Comparison of ENCODE assay signal across 17 cellular contexts in genomic region chr7:38453187-38453586, GRCh38.
"Had no signal": no experiment of that assay in that cellular context is flagged by ENCODE, and none has a peak within 500 bp of the region (broad histone marks: within the 10 kb centered on the region; RNA-seq: fewer than 3 reads in every experiment).

No MANE protein-coding gene starts in this region.

- H3K27ac ChIP-seq: epithelial cell of prostate, prostate gland, sigmoid colon, testis had no signal

- H3K4me3 ChIP-seq: mucosa of descending colon, prostate gland, sigmoid colon, testis had no signal

- DNase-seq: activated CD4-positive, alpha-beta T cell treated with anti-CD3 and anti-CD28 coated beads, Interleukin-2, amount 50 U/mL, for 1 hour; activated CD4-positive, CD25-positive, alpha-beta regulatory T cell; amniotic stem cell; cerebellar nuclear complex; effector memory CD8-positive, alpha-beta T cell; hippocampal formation; immature natural killer cell; mucosa of descending colon; naive thymus-derived CD8-positive, alpha-beta T cell; nucleus accumbens; sigmoid colon; stimulated activated CD4-positive, alpha-beta T cell treated with anti-CD3 and anti-CD28 coated beads, Interleukin-4, amount 100 ng/mL, for 24 hours; stimulated activated naive CD8-positive, alpha-beta T cell treated with anti-CD3 and anti-CD28 coated beads, Interleukin-15, amount 100 ng/mL, for 72 hours; T-helper 17 cell; testis had no signal

- ATAC-seq: effector memory CD8-positive, alpha-beta T cell; mucosa of descending colon; naive thymus-derived CD8-positive, alpha-beta T cell; stimulated activated naive CD8-positive, alpha-beta T cell treated with anti-CD3 and anti-CD28 coated beads, Interleukin-15, amount 100 ng/mL, for 72 hours; T-helper 17 cell had no signal

- H3K27me3 ChIP-seq: sigmoid colon, testis had no signal

- H3K9me3 ChIP-seq: mucosa of descending colon, prostate gland, sigmoid colon, testis had no signal

- H3K36me3 ChIP-seq: prostate gland, sigmoid colon had no signal

- H3K4me1 ChIP-seq: prostate gland, testis had no signal
